ENCODE assay signal across 8 cellular contexts in the genomic region with DNA sequence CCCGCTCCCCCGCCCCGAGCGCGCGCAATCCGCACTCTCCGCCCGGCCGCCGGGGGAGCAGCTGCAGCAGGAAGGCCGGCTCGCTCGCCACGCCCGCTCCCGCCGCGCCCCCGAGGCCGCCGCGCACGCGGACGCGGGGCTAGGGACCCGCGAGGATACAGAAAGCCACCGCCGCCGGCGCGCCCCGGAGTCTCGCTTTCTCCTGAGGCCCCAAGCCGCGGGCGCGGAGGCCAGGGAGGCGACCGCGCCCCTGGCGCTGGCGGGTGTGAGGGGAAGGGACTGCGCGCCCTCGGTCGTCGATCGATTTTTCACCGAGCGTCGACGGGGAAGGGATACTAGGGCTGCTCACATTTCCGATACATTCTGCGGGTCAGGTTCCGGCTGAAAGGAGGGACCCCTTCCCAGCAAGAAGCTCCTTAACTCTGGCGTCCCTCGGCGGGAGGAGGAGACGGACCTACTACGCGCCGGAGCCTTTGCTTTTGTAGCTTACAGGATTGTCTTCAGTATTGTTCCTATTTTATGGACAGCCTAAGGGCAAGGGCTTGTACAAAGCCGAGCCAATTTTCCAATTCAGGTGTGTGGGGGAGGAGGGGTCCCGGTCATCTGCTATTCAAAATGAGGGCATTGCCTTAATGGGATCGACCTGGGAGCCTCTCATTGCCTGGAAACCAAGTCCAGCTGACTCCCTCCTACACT. TPM values are rescaled to one million over a fixed set of nuclear protein-coding genes. Genes with fewer than 3 reads are reported as not detected.
DNase-seq lines count a peak whose midpoint lies in the region; ATAC-seq and TF ChIP-seq lines count a peak whose summit lies in the region.

No MANE protein-coding gene starts in this region.

- peak; percentile 78 for ATAC-seq in T-helper 17 cell

- H3K27me3 ChIP-seq in vagina: no peaks in the 10 kb centered on the region

- TF ChIP-seq CTCF in HEK293 (tag by site-specific recombination; IDR thresholded peaks at IDR 0.05) (no peak), vagina (IDR thresholded peaks at IDR 0.05) (peak in 1 of 3 experiments; percentile 4)

- H3K4me1 ChIP-seq in HEK293 (ENCODE audit: control insufficient read depth, insufficient read depth, low read length) (no peaks in the 10 kb centered on the region; the same call in 1 of the 2 replicates), vagina (peaks cover 50% of the 10 kb centered on the region)

- POLR2A ChIA-PET in HEK293 (lab: Yijun Ruan, JAX): no interaction called here

- peaks cover 17% of the 10 kb centered on the region for H3K27me3 Mint-ChIP-seq in T-helper 17 cell

- peaks cover 23% of the 10 kb centered on the region for H3K4me1 Mint-ChIP-seq in T-helper 17 cell

- H3K27ac ChIP-seq in HEK293 (ENCODE audit: extremely low read depth, low read depth, low read length) (no peak overlapping the region), angular gyrus (ENCODE audit: low read depth, low read length) (peak overlapping the region; percentile 86), vagina (peak overlapping the region; percentile 98)

- peak overlapping the region; percentile 19 for H3K27ac Mint-ChIP-seq in T-helper 17 cell

- H3K4me3 ChIP-seq in HEK293 (ENCODE audit: low read depth, low read length): peak overlapping the region; percentile 63
- H3K4me3 ChIP-seq in vagina: peak overlapping the region; percentile 81 to 98

- peak in 1 of 2 donors; percentile 78 for TF ChIP-seq POLR2A in vagina (IDR thresholded peaks at IDR 0.05)

- H3K9me3 ChIP-seq in HEK293 (ENCODE audit: control insufficient read depth, insufficient read depth, low read depth, low read length) (no peaks in the 10 kb centered on the region), T-helper 17 cell (ENCODE audit: control insufficient read depth, low read length, poor library complexity, severe bottlenecking) (no peaks in the 10 kb centered on the region), vagina (no peaks in the 10 kb centered on the region)

- intact Hi-C loops in vagina (cut with DNase I): loop anchor here (5.0 to 10.0 kb wide), 3 partner anchors 103 to 193 kb away; no protein-coding TSS in a partner anchor

- DNase-seq in GM04504 (ENCODE audit: low read depth) (peak; percentile 53), NCI-H1048 (lab: John Stamatoyannopoulos, UW) (peak; percentile 41), T-helper 17 cell (peak; percentile 71 to 78 (median 75)), hepatic stellate cell (ENCODE audit: low spot score) (peak; percentile 82), renal cortical epithelial cell (ENCODE audit: low read depth) (peak; percentile 7), vagina (ENCODE audit: extremely low spot score in 2 of 2) (no peak)

- peak overlapping the region; percentile 81 for H3K4me3 Mint-ChIP-seq in T-helper 17 cell

- CTCF ChIA-PET in HEK293 (lab: Yijun Ruan, JAX): interaction anchor here (0.6 to 9.6 kb wide), 6 partner anchors 12 to 383 kb away, joined by 3 to 52 read pairs (median 5); no protein-coding TSS in a partner anchor

- no peaks in the 10 kb centered on the region for H3K36me3 ChIP-seq in HEK293 (ENCODE audit: control insufficient read depth in 2 of 2, insufficient read depth in 1 of 2, low read length in 2 of 2)
- no peaks in the 10 kb centered on the region for H3K36me3 ChIP-seq in vagina

- H3K36me3 Mint-ChIP-seq in T-helper 17 cell (ENCODE audit: low read depth): peaks cover 2% of the 10 kb centered on the region

TF ChIP-seq in HEK293, 187 proteins besides CTCF, POLR2A, EP300 and RAD21 (continues in another document):
- TF ChIP-seq ZNF501 (tag by site-specific recombination; IDR thresholded peaks at IDR 0.05): peak; percentile 28; the same call in 1 of the 2 replicates
- no peak for TF ChIP-seq KLF7 (tag by site-specific recombination; IDR thresholded peaks at IDR 0.05; ENCODE audit: borderline replicate concordance)
- TF ChIP-seq ZNF24 (tag by site-specific recombination; IDR thresholded peaks at IDR 0.05): 0 out of 2 replicates have a peak, but pooled peaks have one; percentile 20
- no peak for TF ChIP-seq ZNF777 (tag by site-specific recombination; IDR thresholded peaks at IDR 0.05; ENCODE audit: borderline replicate concordance)
- TF ChIP-seq ZBTB48 (tag by site-specific recombination; IDR thresholded peaks at IDR 0.05): peak; percentile 78
- 0 out of 2 replicates have a peak, but pooled peaks have one; percentile 25 for TF ChIP-seq ZSCAN23 (tag by site-specific recombination; IDR thresholded peaks at IDR 0.05)
- peak; percentile 35; the same call in 1 of the 2 replicates for TF ChIP-seq ZNF341 (tag by site-specific recombination; IDR thresholded peaks at IDR 0.05; ENCODE audit: low read depth)
- no peak for TF ChIP-seq ZNF660 (tag by site-specific recombination; IDR thresholded peaks at IDR 0.05)
- no peak for TF ChIP-seq ZFHX2 (tag by site-specific recombination; conservative IDR thresholded peaks at IDR 0.05)
- TF ChIP-seq ZBTB8A (tag by site-specific recombination; IDR thresholded peaks at IDR 0.05): peak; percentile 45; the same call in 1 of the 2 replicates
- no peak for TF ChIP-seq SALL2 (tag by site-specific recombination; IDR thresholded peaks at IDR 0.05; ENCODE audit: borderline replicate concordance)
- 0 out of 2 replicates have a peak, but pooled peaks have one; percentile 12 for TF ChIP-seq SP7 (tag by site-specific recombination; IDR thresholded peaks at IDR 0.05)
- TF ChIP-seq, protein P1, sequence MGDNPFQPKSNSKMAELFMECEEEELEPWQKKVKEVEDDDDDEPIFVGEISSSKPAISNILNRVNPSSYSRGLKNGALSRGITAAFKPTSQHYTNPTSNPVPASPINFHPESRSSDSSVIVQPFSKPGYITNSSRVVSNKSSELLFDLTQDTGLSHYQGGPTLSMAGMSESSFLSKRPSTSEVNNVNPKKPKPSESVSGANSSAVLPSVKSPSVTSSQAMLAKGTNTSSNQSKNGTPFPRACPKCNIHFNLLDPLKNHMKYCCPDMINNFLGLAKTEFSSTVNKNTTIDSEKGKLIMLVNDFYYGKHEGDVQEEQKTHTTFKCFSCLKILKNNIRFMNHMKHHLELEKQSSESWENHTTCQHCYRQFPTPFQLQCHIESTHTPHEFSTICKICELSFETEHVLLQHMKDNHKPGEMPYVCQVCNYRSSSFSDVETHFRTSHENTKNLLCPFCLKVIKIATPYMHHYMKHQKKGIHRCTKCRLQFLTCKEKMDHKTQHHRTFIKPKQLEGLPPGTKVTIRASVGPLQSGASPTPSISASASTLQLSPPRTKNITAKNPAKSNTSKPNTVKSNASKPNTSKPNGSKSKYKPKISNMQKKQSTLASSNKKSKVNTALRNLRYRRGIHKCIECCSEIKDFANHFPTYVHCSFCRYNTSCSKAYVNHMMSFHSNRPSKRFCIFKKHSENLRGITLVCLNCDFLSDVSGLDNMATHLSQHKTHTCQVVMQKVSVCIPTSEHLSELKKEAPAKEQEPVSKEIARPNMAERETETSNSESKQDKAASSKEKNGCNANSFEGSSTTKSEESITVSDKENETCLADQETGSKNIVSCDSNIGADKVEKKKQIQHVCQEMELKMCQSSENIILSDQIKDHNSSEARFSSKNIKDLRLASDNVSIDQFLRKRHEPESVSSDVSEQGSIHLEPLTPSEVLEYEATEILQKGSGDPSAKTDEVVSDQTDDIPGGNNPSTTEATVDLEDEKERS (tag by site-specific recombination; IDR thresholded peaks at IDR 0.05): no peak
- TF ChIP-seq ZBTB17 (tag by site-specific recombination; IDR thresholded peaks at IDR 0.05): peak; percentile 93
- no peak for TF ChIP-seq ZNF585B (tag by site-specific recombination; IDR thresholded peaks at IDR 0.05)
- peak; percentile 9; the same call in 1 of the 2 replicates for TF ChIP-seq GLIS1 (tag by site-specific recombination; IDR thresholded peaks at IDR 0.05)
- TF ChIP-seq, protein P2, sequence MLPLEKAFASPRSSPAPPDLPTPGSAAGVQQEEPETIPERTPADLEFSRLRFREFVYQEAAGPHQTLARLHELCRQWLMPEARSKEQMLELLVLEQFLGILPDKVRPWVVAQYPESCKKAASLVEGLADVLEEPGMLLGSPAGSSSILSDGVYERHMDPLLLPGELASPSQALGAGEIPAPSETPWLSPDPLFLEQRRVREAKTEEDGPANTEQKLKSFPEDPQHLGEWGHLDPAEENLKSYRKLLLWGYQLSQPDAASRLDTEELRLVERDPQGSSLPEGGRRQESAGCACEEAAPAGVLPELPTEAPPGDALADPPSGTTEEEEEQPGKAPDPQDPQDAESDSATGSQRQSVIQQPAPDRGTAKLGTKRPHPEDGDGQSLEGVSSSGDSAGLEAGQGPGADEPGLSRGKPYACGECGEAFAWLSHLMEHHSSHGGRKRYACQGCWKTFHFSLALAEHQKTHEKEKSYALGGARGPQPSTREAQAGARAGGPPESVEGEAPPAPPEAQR (tag by site-specific recombination; IDR thresholded peaks at IDR 0.05): no peak
- TF ChIP-seq SP2 (tag by site-specific recombination; IDR thresholded peaks at IDR 0.05): no peak
- TF ChIP-seq ZEB2 (tag by site-specific recombination; IDR thresholded peaks at IDR 0.05): peak; percentile 29; the same call in 1 of the 2 replicates
- no peak for TF ChIP-seq ZNF792 (tag by site-specific recombination; IDR thresholded peaks at IDR 0.05)
- TF ChIP-seq SETDB1 (IDR thresholded peaks at IDR 0.05; ENCODE audit: insufficient read length, low read length): no peak
- peak; percentile 50; the same call in 1 of the 2 replicates for TF ChIP-seq ZNF561 (tag by site-specific recombination; IDR thresholded peaks at IDR 0.05; ENCODE audit: borderline replicate concordance)
- TF ChIP-seq ZNF335 (tag by site-specific recombination; conservative IDR thresholded peaks at IDR 0.05): peak; percentile 81
- no peak for TF ChIP-seq ZNF596 (tag by site-specific recombination; IDR thresholded peaks at IDR 0.05)
- TF ChIP-seq, protein P3, sequence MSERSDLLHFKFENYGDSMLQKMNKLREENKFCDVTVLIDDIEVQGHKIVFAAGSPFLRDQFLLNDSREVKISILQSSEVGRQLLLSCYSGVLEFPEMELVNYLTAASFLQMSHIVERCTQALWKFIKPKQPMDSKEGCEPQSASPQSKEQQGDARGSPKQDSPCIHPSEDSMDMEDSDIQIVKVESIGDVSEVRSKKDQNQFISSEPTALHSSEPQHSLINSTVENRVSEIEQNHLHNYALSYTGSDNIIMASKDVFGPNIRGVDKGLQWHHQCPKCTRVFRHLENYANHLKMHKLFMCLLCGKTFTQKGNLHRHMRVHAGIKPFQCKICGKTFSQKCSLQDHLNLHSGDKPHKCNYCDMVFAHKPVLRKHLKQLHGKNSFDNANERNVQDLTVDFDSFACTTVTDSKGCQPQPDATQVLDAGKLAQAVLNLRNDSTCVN (tag by site-specific recombination; optimal IDR thresholded peaks at IDR 0.05): peak; percentile 76
- no peak for TF ChIP-seq SCRT1 (tag by site-specific recombination; IDR thresholded peaks at IDR 0.05; ENCODE audit: borderline replicate concordance)
- TF ChIP-seq GLI4 (tag by site-specific recombination; IDR thresholded peaks at IDR 0.05): no peak
- TF ChIP-seq ZNF677 (tag by site-specific recombination; IDR thresholded peaks at IDR 0.05): no peak

RNA-seq across cellular contexts. Expression of a gene that starts 0.4 kb away (rescaled TPM):
- total RNA-seq in T-helper 17 cell (10 to 100 TPM; 10.3 to 14.4 TPM), renal cortical epithelial cell (10.6 and 11.0 TPM in 2 replicates), vagina (24.6 TPM)

Comparison
In these comparisons a context has a peak if more than half of its experiments do, and no peak if none do; other contexts are left out.
1. DNase-seq: peak in GM04504 (single experiment), NCI-H1048 (single experiment), T-helper 17 cell (3 of 3), hepatic stellate cell (single experiment) and renal cortical epithelial cell (single experiment); none in vagina (0 of 2).